Comparison of ENCODE assay signal across 1 cellular context in genomic region chr10:35631404-35631803, GRCh38.
TF ChIP-seq lines count a peak whose summit lies in the region.

No MANE protein-coding gene starts in this region.

TF ChIP-seq in IMR-90, 13 proteins besides CTCF, POLR2A, EP300 and RAD21:
- TF ChIP-seq BHLHE40 (IDR thresholded peaks at IDR 0.05; ENCODE audit: low read depth, low read length) (no peak), NFE2L2 (IDR thresholded peaks at IDR 0.05; ENCODE audit: low read depth, low read length) (no peak), MAFK (IDR thresholded peaks at IDR 0.05; ENCODE audit: low read depth, low read length) (no peak), CEBPB (IDR thresholded peaks at IDR 0.05; ENCODE audit: low read depth, low read length) (peak; percentile 78)
